ENCODE assay signal across 1 cellular context in the genomic region with DNA sequence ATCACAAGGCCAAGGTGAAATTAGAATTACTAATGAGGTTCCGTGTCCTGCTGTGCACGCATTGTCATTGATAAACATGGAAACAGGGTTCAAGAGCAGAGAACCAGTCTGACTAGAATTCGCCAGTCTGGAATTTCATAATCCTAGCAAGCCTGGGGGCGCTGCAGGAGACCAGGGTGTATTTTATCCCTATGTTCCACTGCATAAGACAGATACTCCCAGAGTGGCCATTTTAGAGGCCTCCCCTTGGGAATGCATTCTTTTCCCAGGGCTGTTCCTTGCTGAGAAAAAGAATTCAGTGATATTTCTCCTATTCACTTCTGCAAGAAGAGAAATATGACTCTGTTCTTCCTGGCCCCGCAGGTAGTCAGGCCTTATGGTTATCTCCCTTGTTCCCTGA.
TF ChIP-seq lines count a peak whose summit lies in the region.

No MANE protein-coding gene starts in this region.

TF ChIP-seq in WTC11, 78 proteins besides CTCF, POLR2A, EP300 and RAD21 (continued from another document):
- TF ChIP-seq, protein P1, sequence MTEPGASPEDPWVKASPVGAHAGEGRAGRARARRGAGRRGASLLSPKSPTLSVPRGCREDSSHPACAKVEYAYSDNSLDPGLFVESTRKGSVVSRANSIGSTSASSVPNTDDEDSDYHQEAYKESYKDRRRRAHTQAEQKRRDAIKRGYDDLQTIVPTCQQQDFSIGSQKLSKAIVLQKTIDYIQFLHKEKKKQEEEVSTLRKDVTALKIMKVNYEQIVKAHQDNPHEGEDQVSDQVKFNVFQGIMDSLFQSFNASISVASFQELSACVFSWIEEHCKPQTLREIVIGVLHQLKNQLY (CRISPR knock-in tag; IDR thresholded peaks at IDR 0.05) = no peak
